2 cellular contexts compared by ENCODE assay signal in the genomic region with DNA sequence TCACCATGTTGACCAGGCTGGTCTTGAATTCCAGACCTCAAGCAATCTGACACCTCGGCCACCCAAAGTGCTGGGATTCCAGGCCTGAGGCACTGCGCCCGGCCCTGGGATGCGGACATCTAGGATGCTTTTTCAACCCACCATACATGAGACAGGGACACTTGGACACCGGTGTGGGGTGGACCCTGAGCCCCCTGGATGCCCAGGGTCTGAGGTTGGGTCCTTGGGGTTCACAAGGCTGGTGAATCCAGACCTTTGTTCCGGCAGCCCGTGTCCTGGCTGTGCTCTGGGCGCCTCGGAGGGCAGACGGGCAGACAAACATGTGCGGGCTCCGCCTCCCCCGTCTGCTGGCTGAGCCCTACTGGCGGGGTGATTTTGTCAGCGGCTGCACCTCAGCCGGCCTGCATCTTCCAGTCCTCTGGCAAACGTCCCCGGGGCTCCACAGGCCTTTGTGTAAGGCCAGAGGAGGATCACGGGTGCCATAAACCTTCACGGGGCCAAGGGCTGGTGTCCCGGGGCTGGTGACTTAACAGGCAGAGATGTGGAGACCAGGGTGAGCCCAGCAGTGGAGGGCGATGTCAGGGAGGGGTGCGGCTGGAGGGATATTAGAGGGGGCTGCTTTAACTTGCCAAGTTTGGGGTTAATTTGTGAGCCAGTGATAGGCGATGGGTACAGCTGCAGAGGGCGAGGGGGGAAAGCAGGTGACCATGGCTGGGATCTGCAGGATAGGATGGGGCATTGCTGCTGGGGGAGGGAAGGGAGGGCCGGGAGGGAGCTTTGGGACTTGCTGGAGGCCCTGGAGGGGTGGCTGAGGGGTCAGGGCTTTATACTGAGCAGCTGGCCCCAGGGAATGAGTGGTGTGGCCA.
A peak's percentile ranks its signal among the peaks of the same experiment; 100 is the strongest.
TF ChIP-seq lines count a peak whose summit lies in the region.

No MANE protein-coding gene starts in this region.

TF ChIP-seq in liver, 16 proteins besides CTCF, POLR2A, EP300 and RAD21:
- peak; percentile 63 for TF ChIP-seq NR2F2 (IDR thresholded peaks at IDR 0.05)
- TF ChIP-seq, protein P1, sequence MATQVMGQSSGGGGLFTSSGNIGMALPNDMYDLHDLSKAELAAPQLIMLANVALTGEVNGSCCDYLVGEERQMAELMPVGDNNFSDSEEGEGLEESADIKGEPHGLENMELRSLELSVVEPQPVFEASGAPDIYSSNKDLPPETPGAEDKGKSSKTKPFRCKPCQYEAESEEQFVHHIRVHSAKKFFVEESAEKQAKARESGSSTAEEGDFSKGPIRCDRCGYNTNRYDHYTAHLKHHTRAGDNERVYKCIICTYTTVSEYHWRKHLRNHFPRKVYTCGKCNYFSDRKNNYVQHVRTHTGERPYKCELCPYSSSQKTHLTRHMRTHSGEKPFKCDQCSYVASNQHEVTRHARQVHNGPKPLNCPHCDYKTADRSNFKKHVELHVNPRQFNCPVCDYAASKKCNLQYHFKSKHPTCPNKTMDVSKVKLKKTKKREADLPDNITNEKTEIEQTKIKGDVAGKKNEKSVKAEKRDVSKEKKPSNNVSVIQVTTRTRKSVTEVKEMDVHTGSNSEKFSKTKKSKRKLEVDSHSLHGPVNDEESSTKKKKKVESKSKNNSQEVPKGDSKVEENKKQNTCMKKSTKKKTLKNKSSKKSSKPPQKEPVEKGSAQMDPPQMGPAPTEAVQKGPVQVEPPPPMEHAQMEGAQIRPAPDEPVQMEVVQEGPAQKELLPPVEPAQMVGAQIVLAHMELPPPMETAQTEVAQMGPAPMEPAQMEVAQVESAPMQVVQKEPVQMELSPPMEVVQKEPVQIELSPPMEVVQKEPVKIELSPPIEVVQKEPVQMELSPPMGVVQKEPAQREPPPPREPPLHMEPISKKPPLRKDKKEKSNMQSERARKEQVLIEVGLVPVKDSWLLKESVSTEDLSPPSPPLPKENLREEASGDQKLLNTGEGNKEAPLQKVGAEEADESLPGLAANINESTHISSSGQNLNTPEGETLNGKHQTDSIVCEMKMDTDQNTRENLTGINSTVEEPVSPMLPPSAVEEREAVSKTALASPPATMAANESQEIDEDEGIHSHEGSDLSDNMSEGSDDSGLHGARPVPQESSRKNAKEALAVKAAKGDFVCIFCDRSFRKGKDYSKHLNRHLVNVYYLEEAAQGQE (IDR thresholded peaks at IDR 0.05), result peak; percentile 52
- TF ChIP-seq HNF4G (IDR thresholded peaks at IDR 0.05), result peak; percentile 40
- peak; percentile 88 to 92 for TF ChIP-seq HNF4A (conservative IDR thresholded peaks at IDR 0.05)
- TF ChIP-seq GABPA (IDR thresholded peaks at IDR 0.05 in 1 of 2, conservative IDR thresholded peaks at IDR 0.05 in 1 of 2), result no peak
- TF ChIP-seq JUND (IDR thresholded peaks at IDR 0.05), result no peak
- TF ChIP-seq, protein P2, sequence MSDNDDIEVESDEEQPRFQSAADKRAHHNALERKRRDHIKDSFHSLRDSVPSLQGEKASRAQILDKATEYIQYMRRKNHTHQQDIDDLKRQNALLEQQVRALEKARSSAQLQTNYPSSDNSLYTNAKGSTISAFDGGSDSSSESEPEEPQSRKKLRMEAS (IDR thresholded peaks at IDR 0.05), result no peak
- TF ChIP-seq SP1 (IDR thresholded peaks at IDR 0.05), result peak; percentile 52
- TF ChIP-seq RXRA (IDR thresholded peaks at IDR 0.05), result peak; percentile 83 to 95
- TF ChIP-seq TAF1 (conservative IDR thresholded peaks at IDR 0.05), result no peak
- no peak for TF ChIP-seq FOXA2 (IDR thresholded peaks at IDR 0.05)
- no peak for TF ChIP-seq FOXA1 (IDR thresholded peaks at IDR 0.05)
- peak; percentile 68 for TF ChIP-seq YY1 (IDR thresholded peaks at IDR 0.05)
- peak in 1 of 2 donors; percentile 72 for TF ChIP-seq EGR1 (IDR thresholded peaks at IDR 0.05; ENCODE audit: low read depth in 2 of 2)
- TF ChIP-seq, protein P3, sequence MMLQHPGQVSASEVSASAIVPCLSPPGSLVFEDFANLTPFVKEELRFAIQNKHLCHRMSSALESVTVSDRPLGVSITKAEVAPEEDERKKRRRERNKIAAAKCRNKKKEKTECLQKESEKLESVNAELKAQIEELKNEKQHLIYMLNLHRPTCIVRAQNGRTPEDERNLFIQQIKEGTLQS (IDR thresholded peaks at IDR 0.05), result no peak

TF ChIP-seq in HepG2, 621 proteins besides CTCF, POLR2A, EP300 and RAD21:
- TF ChIP-seq, protein P4, sequence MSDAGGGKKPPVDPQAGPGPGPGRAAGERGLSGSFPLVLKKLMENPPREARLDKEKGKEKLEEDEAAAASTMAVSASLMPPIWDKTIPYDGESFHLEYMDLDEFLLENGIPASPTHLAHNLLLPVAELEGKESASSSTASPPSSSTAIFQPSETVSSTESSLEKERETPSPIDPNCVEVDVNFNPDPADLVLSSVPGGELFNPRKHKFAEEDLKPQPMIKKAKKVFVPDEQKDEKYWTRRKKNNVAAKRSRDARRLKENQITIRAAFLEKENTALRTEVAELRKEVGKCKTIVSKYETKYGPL (CRISPR knock-in tag; IDR thresholded peaks at IDR 0.05), result no peak
- TF ChIP-seq SYNCRIP (IDR thresholded peaks at IDR 0.05; ENCODE audit: insufficient read depth, low read depth, low read length) (no peak), RXRB (CRISPR knock-in tag; IDR thresholded peaks at IDR 0.05; ENCODE audit: borderline replicate concordance) (no peak), SOX6 (IDR thresholded peaks at IDR 0.05) (no peak), SOX6 (CRISPR knock-in tag; IDR thresholded peaks at IDR 0.05) (no peak), TARDBP (CRISPR knock-in tag; IDR thresholded peaks at IDR 0.05) (no peak), TEAD3 (CRISPR knock-in tag; optimal IDR thresholded peaks at IDR 0.05; ENCODE audit: borderline replicate concordance) (no peak), HMG20A (CRISPR knock-in tag; IDR thresholded peaks at IDR 0.05; ENCODE audit: borderline replicate concordance) (no peak)
- TF ChIP-seq, protein P5, sequence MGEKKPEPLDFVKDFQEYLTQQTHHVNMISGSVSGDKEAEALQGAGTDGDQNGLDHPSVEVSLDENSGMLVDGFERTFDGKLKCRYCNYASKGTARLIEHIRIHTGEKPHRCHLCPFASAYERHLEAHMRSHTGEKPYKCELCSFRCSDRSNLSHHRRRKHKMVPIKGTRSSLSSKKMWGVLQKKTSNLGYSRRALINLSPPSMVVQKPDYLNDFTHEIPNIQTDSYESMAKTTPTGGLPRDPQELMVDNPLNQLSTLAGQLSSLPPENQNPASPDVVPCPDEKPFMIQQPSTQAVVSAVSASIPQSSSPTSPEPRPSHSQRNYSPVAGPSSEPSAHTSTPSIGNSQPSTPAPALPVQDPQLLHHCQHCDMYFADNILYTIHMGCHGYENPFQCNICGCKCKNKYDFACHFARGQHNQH (CRISPR knock-in tag; IDR thresholded peaks at IDR 0.05), result no peak
TF ChIP-seq in HepG2: peak in this region for 0.
